Comparison of ENCODE assay signal across 16 cellular contexts in genomic region chr13:59931621-59932020, GRCh38.
DNase-seq lines count a peak whose midpoint lies in the region; ATAC-seq and TF ChIP-seq lines count a peak whose summit lies in the region.
"Had no signal": no experiment of that assay in that cellular context is flagged by ENCODE, and none has a peak within 500 bp of the region (broad histone marks: within the 10 kb centered on the region; RNA-seq: fewer than 3 reads in every experiment).

No MANE protein-coding gene starts in this region.

- no peaks in the 10 kb centered on the region for H3K27me3 ChIP-seq in breast epithelium
- no peaks in the 10 kb centered on the region for H3K27me3 ChIP-seq in Caco-2 (replicated peaks; ENCODE audit: control insufficient read depth, insufficient read depth, low read length)

- BruUV-seq in MCF 10A (replicated peaks; lab: Mats Ljungman, UMichigan) (no TSS peak), Caco-2 (replicated peaks; lab: Mats Ljungman, UMichigan) (no TSS peak)

- no peak for DNase-seq in MCF 10A (ENCODE audit: unreplicated experiment)
- no peak for DNase-seq in breast epithelium (ENCODE audit: low spot score in 2 of 2)
- DNase-seq in NCI-H2029 treated with DMSO at 0.1 percent for 48 hours (lab: John Stamatoyannopoulos, UW), result peak; percentile 43
- DNase-seq in Caco-2, result no peak
- DNase-seq in HuH-7.5 (ENCODE audit: low spot score), result no peak
- DNase-seq: C1 segment of cervical spinal cord, NCI-H187 treated with DMSO at 0.1 percent for 48 hours, NCI-H2227 treated with DMSO at 0.1 percent for 48 hours, NCI-H82, SW 1271 had no signal

- H3K9me3 Mint-ChIP-seq in MCF 10A (ENCODE audit: unreplicated experiment), result no peaks in the 10 kb centered on the region
- H3K9me3 Mint-ChIP-seq in Caco-2 (ENCODE audit: unreplicated experiment), result peaks cover 10% of the 10 kb centered on the region

- H3K4me1 ChIP-seq in breast epithelium (no peaks in the 10 kb centered on the region), Caco-2 (no peaks in the 10 kb centered on the region)
- H3K4me1 ChIP-seq: A549, HAP-1 had no signal

- no peak overlapping the region for H3K4me3 ChIP-seq in breast epithelium
- no peak overlapping the region for H3K4me3 ChIP-seq in Caco-2 (ENCODE audit: low read depth, low read length)
- H3K4me3 ChIP-seq: A549, HAP-1, K562 had no signal

- H3K4me3 Mint-ChIP-seq in MCF 10A (ENCODE audit: unreplicated experiment) (no peak overlapping the region), Caco-2 (ENCODE audit: unreplicated experiment) (no peak overlapping the region)

- intact Hi-C loops in MCF 10A (cut with micrococcal nuclease), result no loop called here
- intact Hi-C loops in breast epithelium (cut with DNase I; ENCODE audit: low total_unique reads), result no loop called here
- intact Hi-C loops in Caco-2 (cut with micrococcal nuclease; ENCODE audit: unreplicated experiment), result no loop called here

- H3K36me3 ChIP-seq in breast epithelium (no peaks in the 10 kb centered on the region), Caco-2 (ENCODE audit: control insufficient read depth, insufficient read depth, low read length) (no peaks in the 10 kb centered on the region; the same call in 1 of the 2 replicates)
- H3K36me3 ChIP-seq: HAP-1 had no signal

- H3K27ac ChIP-seq in breast epithelium (no peak overlapping the region), VCaP (peak overlapping the region; percentile 37)
- H3K27ac ChIP-seq: A549, HL-60 had no signal

- no peak for ATAC-seq in GM18873 (IDR thresholded peaks at IDR 0.05; ENCODE audit: low FRiP score, unreplicated experiment)
- ATAC-seq: A549, K562 had no signal

- POLR2A ChIA-PET in MCF 10A (lab: Yijun Ruan, JAX), result no interaction called here
- POLR2A ChIA-PET in Caco-2 (lab: Charles Lee), result no interaction called here

- TF ChIP-seq POLR2A in breast epithelium (IDR thresholded peaks at IDR 0.05), result no peak

- no peak for TF ChIP-seq CTCF in MCF 10A (IDR thresholded peaks at IDR 0.05; ENCODE audit: unreplicated experiment)
- no peak for TF ChIP-seq CTCF in breast epithelium (IDR thresholded peaks at IDR 0.05)
- TF ChIP-seq CTCF in VCaP (conservative IDR thresholded peaks at IDR 0.05), result no peak
- no peak for TF ChIP-seq CTCF in Caco-2 (IDR thresholded peaks at IDR 0.05; ENCODE audit: insufficient read depth in 1 of 2, low read depth in 1 of 2, low read length in 1 of 2, severe bottlenecking in 1 of 2, unreplicated experiment in 1 of 2)

- H3K27me3 Mint-ChIP-seq in MCF 10A (ENCODE audit: insufficient read depth, unreplicated experiment) (no peaks in the 10 kb centered on the region), Caco-2 (ENCODE audit: insufficient read depth, unreplicated experiment) (no peaks in the 10 kb centered on the region)

- CTCF ChIA-PET in MCF 10A (lab: Yijun Ruan, JAX), result no interaction called here
- CTCF ChIA-PET in Caco-2 (lab: Charles Lee), result no interaction called here

- no peaks in the 10 kb centered on the region for H3K4me1 Mint-ChIP-seq in MCF 10A (ENCODE audit: insufficient read depth, unreplicated experiment)
- no peaks in the 10 kb centered on the region for H3K4me1 Mint-ChIP-seq in Caco-2 (ENCODE audit: low read depth, unreplicated experiment)

- peaks cover 4% of the 10 kb centered on the region for H3K36me3 Mint-ChIP-seq in MCF 10A (ENCODE audit: insufficient read depth, unreplicated experiment)
- peaks cover 33% of the 10 kb centered on the region for H3K36me3 Mint-ChIP-seq in Caco-2 (ENCODE audit: insufficient read depth, unreplicated experiment)

- peaks cover 0 to 13% of the 10 kb centered on the region in 2 donors for H3K9me3 ChIP-seq in breast epithelium
- H3K9me3 ChIP-seq in Caco-2, result no peaks in the 10 kb centered on the region
- H3K9me3 ChIP-seq: A549, HAP-1 had no signal

- H3K27ac Mint-ChIP-seq in MCF 10A (ENCODE audit: low read depth, unreplicated experiment), result peak overlapping the region; percentile 18
- no peak overlapping the region for H3K27ac Mint-ChIP-seq in Caco-2 (ENCODE audit: unreplicated experiment)
